18 cellular contexts compared by ENCODE assay signal in the genomic region with DNA sequence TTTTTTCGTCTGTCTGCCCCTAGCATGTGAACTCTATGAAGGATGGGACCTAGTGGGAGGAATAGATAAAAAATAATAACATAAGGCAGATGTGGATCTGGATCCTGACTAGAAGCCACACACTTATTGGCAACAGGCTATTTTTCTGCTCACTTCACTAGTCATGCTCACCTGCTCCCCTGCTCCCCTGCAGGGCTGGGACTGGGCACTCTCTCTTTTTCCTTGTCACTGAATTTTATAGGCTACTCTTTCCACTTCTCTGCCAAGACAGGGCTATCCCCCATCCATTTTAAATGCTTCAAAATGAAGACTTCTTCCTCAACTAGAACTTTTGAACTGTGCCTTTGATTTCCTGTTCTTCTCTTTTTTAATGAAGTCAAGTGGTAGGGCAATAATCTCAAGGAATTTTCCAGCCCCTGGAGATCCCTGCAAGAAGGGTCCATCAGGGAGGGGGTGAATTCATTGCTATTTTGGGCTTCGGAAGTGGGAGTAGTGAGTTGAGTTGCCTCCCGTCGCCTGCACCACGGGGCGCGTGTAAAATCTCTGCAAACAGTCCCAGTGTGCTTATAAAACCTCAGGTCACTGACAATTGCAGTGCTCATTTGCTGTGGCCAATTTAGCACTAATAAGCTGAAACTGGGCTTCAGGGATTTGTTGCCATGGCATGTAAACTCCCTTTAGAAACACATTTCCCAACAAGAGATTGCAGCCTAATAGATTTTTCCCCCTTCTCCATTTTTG.
A peak's percentile ranks its signal among the peaks of the same experiment; 100 is the strongest.
DNase-seq lines count a peak whose midpoint lies in the region; ATAC-seq and TF ChIP-seq lines count a peak whose summit lies in the region.
"Had no signal": no experiment of that assay in that cellular context is flagged by ENCODE, and none has a peak within 500 bp of the region (broad histone marks: within the 10 kb centered on the region; RNA-seq: fewer than 3 reads in every experiment).

No MANE protein-coding gene starts in this region.

- no peaks in the 10 kb centered on the region for H3K9me3 ChIP-seq in esophagus squamous epithelium
- no peaks in the 10 kb centered on the region for H3K9me3 ChIP-seq in ascending aorta
- H3K9me3 ChIP-seq: SJCRH30 had no signal

- DNase-seq in DMS 273 (lab: John Stamatoyannopoulos, UW; ENCODE audit: unreplicated experiment): peak; percentile 59
- DNase-seq in DMS 273 treated with DMSO at 0.1 percent for 48 hours (lab: John Stamatoyannopoulos, UW): no peak
- DNase-seq in NCI-H2227 (lab: John Stamatoyannopoulos, UW; ENCODE audit: unreplicated experiment): peak; percentile 60
- no peak for DNase-seq in esophagus squamous epithelium (lab: John Stamatoyannopoulos, UW)
- DNase-seq in sciatic nerve (ENCODE audit: low spot score): no peak
- DNase-seq in ascending aorta (ENCODE audit: low spot score in 2 of 2): no peak
- DNase-seq in effector CD8-positive, alpha-beta T cell (lab: John Stamatoyannopoulos, UW): no peak
- DNase-seq: activated CD4-positive, alpha-beta T cell treated with anti-CD3 and anti-CD28 coated beads, Interleukin-2, amount 10 ng/mL, durations not matched to agents 24 days and 14 days; activated T-cell treated with anti-CD3 and anti-CD28 coated beads for 4 hours; EL; GM23248; Karpas-422; SJCRH30 had no signal

- intact Hi-C loops in esophagus squamous epithelium (cut with DNase I) (no loop called here), sciatic nerve (cut with DNase I) (loop anchor here (5.0 kb wide), 1 partner anchor 128 kb away; no protein-coding TSS in a partner anchor), ascending aorta (cut with DNase I) (loop anchor here (10.0 kb wide), 1 partner anchor 980 kb away; no protein-coding TSS in a partner anchor)

- TF ChIP-seq POLR2A in esophagus squamous epithelium (IDR thresholded peaks at IDR 0.05): no peak

- H3K36me3 ChIP-seq in esophagus squamous epithelium (no peaks in the 10 kb centered on the region), ascending aorta (no peaks in the 10 kb centered on the region)
- H3K36me3 ChIP-seq: cardiac muscle cell, SJCRH30 had no signal

- 18 to 58% methylated on average over 5 to 7 of the region's 7 CpGs for WGBS in esophagus squamous epithelium, 2 donors

- ATAC-seq in sciatic nerve: peak; percentile 36
- no peak for ATAC-seq in GM19035 (IDR thresholded peaks at IDR 0.05; ENCODE audit: unreplicated experiment)
- ATAC-seq: activated naive CD4-positive, alpha-beta T cell treated with anti-CD3 and anti-CD28 coated beads, Interleukin-2, amount 50 U/mL, for 72 hours had no signal

- H3K4me3 ChIP-seq in esophagus squamous epithelium (no peak overlapping the region), ascending aorta (no peak overlapping the region)
- H3K4me3 ChIP-seq: cardiac muscle cell, GM23248, lung, SJCRH30 had no signal

- TF ChIP-seq CTCF in esophagus squamous epithelium (IDR thresholded peaks at IDR 0.05): no peak
- TF ChIP-seq CTCF in ascending aorta (IDR thresholded peaks at IDR 0.05): no peak

- H3K27me3 ChIP-seq in esophagus squamous epithelium: no peaks in the 10 kb centered on the region
- H3K27me3 ChIP-seq in ascending aorta: no peaks in the 10 kb centered on the region
- H3K27me3 ChIP-seq: cardiac muscle cell had no signal

- H3K27ac ChIP-seq in esophagus squamous epithelium: peak overlapping the region; percentile 20 to 62 (median 38)
- H3K27ac ChIP-seq in ascending aorta: no peak overlapping the region
- H3K27ac ChIP-seq: 22Rv1, cardiac muscle cell, GM23248, SJCRH30 had no signal

- H3K4me1 ChIP-seq in esophagus squamous epithelium (peaks cover 17 to 51% (median 23%) of the 10 kb centered on the region in 3 donors), ascending aorta (peaks cover 0 to 8% of the 10 kb centered on the region in 2 donors)
- H3K4me1 ChIP-seq: SJCRH30 had no signal

Comparison
In these comparisons a context has a peak if more than half of its experiments do, and no peak if none do; other contexts are left out.
1. DNase-seq: peak in DMS 273 (single experiment) and NCI-H2227 (single experiment); none in DMS 273 treated with DMSO at 0.1 percent for 48 hours (single experiment), esophagus squamous epithelium (single experiment), sciatic nerve (single experiment), ascending aorta (0 of 2) and effector CD8-positive, alpha-beta T cell (single experiment).
2. H3K27ac ChIP-seq: peak in esophagus squamous epithelium (4 of 4); none in ascending aorta (0 of 2).